23 cellular contexts compared by ENCODE assay signal in genomic region chr3:28835249-28835648, GRCh38.
"Had no signal": no experiment of that assay in that cellular context is flagged by ENCODE, and none has a peak within 500 bp of the region (broad histone marks: within the 10 kb centered on the region; RNA-seq: fewer than 3 reads in every experiment).

No MANE protein-coding gene starts in this region.

- H3K27ac ChIP-seq: colonic mucosa, epithelial cell of prostate, gastrocnemius medialis, neutrophil, pancreas, right lobe of liver, suprapubic skin, transverse colon, vagina had no signal

- H3K4me3 ChIP-seq: colonic mucosa, gastrocnemius medialis, lung, mucosa of descending colon, pancreas, right lobe of liver, suprapubic skin, transverse colon, vagina had no signal

- ATAC-seq: effector memory CD8-positive, alpha-beta T cell; esophagus mucosa; left lobe of liver; mucosa of descending colon; natural killer cell treated with Interleukin-12 subunit alpha and Interleukin-12 subunit beta and Interleukin-15 and Interleukin-18, amount 100 ng/mL, for 72 hours; right lobe of liver; stimulated activated naive CD8-positive, alpha-beta T cell treated with anti-CD3 and anti-CD28 coated beads, Interleukin-15, amount 100 ng/mL, for 72 hours had no signal

- H3K4me1 ChIP-seq: colonic mucosa, pancreas, right lobe of liver, transverse colon, vagina had no signal

- H3K27me3 ChIP-seq: colonic mucosa, gastrocnemius medialis, neutrophil, pancreas, right lobe of liver, suprapubic skin, transverse colon, vagina had no signal

- H3K9me3 ChIP-seq: colonic mucosa, gastrocnemius medialis, neutrophil, pancreas, right lobe of liver, suprapubic skin, transverse colon, vagina had no signal

- H3K36me3 ChIP-seq: colonic mucosa, gastrocnemius medialis, neutrophil, pancreas, right lobe of liver, suprapubic skin, transverse colon, vagina had no signal

- DNase-seq: colonic mucosa; dermis blood vessel endothelial cell; effector memory CD8-positive, alpha-beta T cell; mucosa of descending colon; naive B cell; right lobe of liver; small intestine; stimulated activated CD4-positive, alpha-beta T cell treated with anti-CD3 and anti-CD28 coated beads, Interleukin-15, amount 100 ng/mL, for 24 hours; stimulated activated CD4-positive, alpha-beta T cell treated with anti-CD3 and anti-CD28 coated beads, Interleukin-2, amount 100 ng/mL, for 48 hours; stimulated activated CD8-positive, alpha-beta memory T cell treated with anti-CD3 and anti-CD28 coated beads, Interleukin-4, amount 100 ng/mL, for 48 hours; stimulated activated naive CD4-positive, alpha-beta T cell; stimulated activated naive CD8-positive, alpha-beta T cell treated with anti-CD3 and anti-CD28 coated beads, Interleukin-15, amount 100 ng/mL, for 72 hours; transverse colon had no signal
